Comparison of ENCODE assay signal across 8 cellular contexts in genomic region chr13:75458696-75459422, GRCh38. TPM values are rescaled to one million over a fixed set of nuclear protein-coding genes. Genes with fewer than 3 reads are reported as not detected.
A peak's percentile ranks its signal among the peaks of the same experiment; 100 is the strongest.
DNase-seq lines count a peak whose midpoint lies in the region; ATAC-seq and TF ChIP-seq lines count a peak whose summit lies in the region.

No MANE protein-coding gene starts in this region.

- H3K9me3 Mint-ChIP-seq in activated naive CD4-positive, alpha-beta T cell treated with anti-CD3 and anti-CD28 coated beads, Interleukin-2, amount 50 U/mL, for 72 hours, result no peaks in the 10 kb centered on the region

- peak overlapping the region in 1 of 5 donors; percentile 65 for H3K9ac ChIP-seq in subcutaneous abdominal adipose tissue (ENCODE audit: low read length in 5 of 5)

- H3K27me3 ChIP-seq in subcutaneous abdominal adipose tissue (ENCODE audit: control insufficient read depth in 5 of 5, insufficient read depth in 4 of 5, low read length in 5 of 5), result no peaks in the 10 kb centered on the region
- no peaks in the 10 kb centered on the region for H3K27me3 ChIP-seq in gastroesophageal sphincter

- peaks cover 0 to 10% (median 8%) of the 10 kb centered on the region in 5 donors for H3K4me1 ChIP-seq in subcutaneous abdominal adipose tissue (ENCODE audit: control insufficient read depth in 5 of 5, insufficient read depth in 5 of 5, low read length in 5 of 5)
- H3K4me1 ChIP-seq in gastroesophageal sphincter, result peaks cover 0 to 6% (median 0%) of the 10 kb centered on the region in 3 donors

- H3K36me3 ChIP-seq in subcutaneous abdominal adipose tissue (ENCODE audit: control insufficient read depth in 5 of 5, insufficient read depth in 5 of 5, low read length in 5 of 5) (peaks cover 0 to 6% (median 0%) of the 10 kb centered on the region in 5 donors), gastroesophageal sphincter (peaks cover 0 to 5% of the 10 kb centered on the region in 2 donors)

- ATAC-seq in GM21723 (IDR thresholded peaks at IDR 0.05; ENCODE audit: unreplicated experiment), result peak; percentile 100
- ATAC-seq in gastroesophageal sphincter, result no peak
- ATAC-seq in activated naive CD4-positive, alpha-beta T cell treated with anti-CD3 and anti-CD28 coated beads, Interleukin-2, amount 50 U/mL, for 72 hours, result no peak

- no peak for TF ChIP-seq EP300 in gastroesophageal sphincter (IDR thresholded peaks at IDR 0.05)

- no peak for TF ChIP-seq CTCF in GM12864 (IDR thresholded peaks at IDR 0.05; ENCODE audit: low read depth, low read length, missing control alignments)
- no peak for TF ChIP-seq CTCF in epithelial cell of esophagus (IDR thresholded peaks at IDR 0.05; ENCODE audit: insufficient read depth, low read depth, low read length, missing control alignments)
- no peak for TF ChIP-seq CTCF in gastroesophageal sphincter (IDR thresholded peaks at IDR 0.05)

- WGBS in gastroesophageal sphincter (ENCODE audit: low coverage in 1 of 2), 2 donors, result 80 to 87% methylated on average over 5 to 6 of the region's 6 CpGs

- DNase-seq in GM12864 (ENCODE audit: low read depth) (peak; percentile 64), NCI-H1092 treated with DMSO at 0.1 percent for 48 hours (lab: John Stamatoyannopoulos, UW) (peak; percentile 77), epithelial cell of esophagus (ENCODE audit: low read depth) (peak; percentile 65)
- no peak for DNase-seq in stimulated activated CD4-positive, alpha-beta T cell treated with anti-CD3 and anti-CD28 coated beads, Interleukin-4, amount 100 ng/mL, for 24 hours
- DNase-seq in activated naive CD4-positive, alpha-beta T cell treated with anti-CD3 and anti-CD28 coated beads, Interleukin-2, amount 50 U/mL, for 72 hours (ENCODE audit: low spot score in 2 of 2), result no peak

- peak overlapping the region; percentile 43 for H3K27ac ChIP-seq in subcutaneous abdominal adipose tissue (ENCODE audit: low read depth, low read length)
- H3K27ac ChIP-seq in gastroesophageal sphincter, result no peak overlapping the region

- TF ChIP-seq POLR2A in gastroesophageal sphincter (IDR thresholded peaks at IDR 0.05), result no peak

- peak overlapping the region; percentile 0; the same call in 1 of the 2 replicates for H3K4me3 ChIP-seq in GM12864 (ENCODE audit: low read depth, low read length)
- H3K4me3 ChIP-seq in epithelial cell of esophagus (ENCODE audit: low read length), result no peak overlapping the region
- peak overlapping the region in 1 of 5 donors; percentile 1 for H3K4me3 ChIP-seq in subcutaneous abdominal adipose tissue (ENCODE audit: low read depth in 1 of 5, low read length in 5 of 5)
- H3K4me3 ChIP-seq in gastroesophageal sphincter, result no peak overlapping the region

- H3K36me3 Mint-ChIP-seq in activated naive CD4-positive, alpha-beta T cell treated with anti-CD3 and anti-CD28 coated beads, Interleukin-2, amount 50 U/mL, for 72 hours, result no peaks in the 10 kb centered on the region

- H3K9me3 ChIP-seq in subcutaneous abdominal adipose tissue (ENCODE audit: control insufficient read depth in 5 of 5, low read length in 5 of 5), result no peaks in the 10 kb centered on the region
- H3K9me3 ChIP-seq in gastroesophageal sphincter, result no peaks in the 10 kb centered on the region

- H3K27ac Mint-ChIP-seq in activated naive CD4-positive, alpha-beta T cell treated with anti-CD3 and anti-CD28 coated beads, Interleukin-2, amount 50 U/mL, for 72 hours, result no peak overlapping the region

RNA-seq across cellular contexts. Expression of gene TBC1D4, which starts 23.1 kb away (rescaled TPM):
- 10 to 100 TPM; 12.8 to 28.0 (median 22.4) TPM for total RNA-seq in gastroesophageal sphincter
- total RNA-seq in activated naive CD4-positive, alpha-beta T cell treated with anti-CD3 and anti-CD28 coated beads, Interleukin-2, amount 50 U/mL, for 72 hours, result 10 to 100 TPM; 29.6 to 30.5 TPM

Comparison
In these comparisons a context has a peak if more than half of its experiments do, and no peak if none do; other contexts are left out.
1. DNase-seq: peak in GM12864 (single experiment), NCI-H1092 treated with DMSO at 0.1 percent for 48 hours (single experiment) and epithelial cell of esophagus (single experiment); none in stimulated activated CD4-positive, alpha-beta T cell treated with anti-CD3 and anti-CD28 coated beads, Interleukin-4, amount 100 ng/mL, for 24 hours (single experiment) and activated naive CD4-positive, alpha-beta T cell treated with anti-CD3 and anti-CD28 coated beads, Interleukin-2, amount 50 U/mL, for 72 hours (0 of 2).